ENCODE assay signal across 1 cellular context in genomic region chr2:237178396-237178795, GRCh38.
TF ChIP-seq lines count a peak whose summit lies in the region.

No MANE protein-coding gene starts in this region.

TF ChIP-seq in IMR-90, 13 proteins besides CTCF, POLR2A, EP300 and RAD21:
- no peak for TF ChIP-seq RFX5 (IDR thresholded peaks at IDR 0.05; ENCODE audit: low read depth, low read length)
- peak; percentile 65 for TF ChIP-seq USF2 (IDR thresholded peaks at IDR 0.05; ENCODE audit: low read depth, low read length)
- TF ChIP-seq ELK1 (IDR thresholded peaks at IDR 0.05; ENCODE audit: borderline replicate concordance, low read depth, low read length) = no peak
- peak; percentile 99 for TF ChIP-seq RCOR1 (IDR thresholded peaks at IDR 0.05; ENCODE audit: insufficient replicate concordance, low read length)
- TF ChIP-seq BHLHE40 (IDR thresholded peaks at IDR 0.05; ENCODE audit: low read depth, low read length) = peak; percentile 72
- no peak; the same call in 1 of the 2 replicates for TF ChIP-seq CEBPB (IDR thresholded peaks at IDR 0.05; ENCODE audit: low read depth, low read length)
- TF ChIP-seq MXI1 (IDR thresholded peaks at IDR 0.05; ENCODE audit: borderline replicate concordance, low read depth, low read length) = no peak
- peak; percentile 25; the same call in 1 of the 2 replicates for TF ChIP-seq SMC3 (IDR thresholded peaks at IDR 0.05; ENCODE audit: low read depth, low read length)
- peak; percentile 98 for TF ChIP-seq FOS (IDR thresholded peaks at IDR 0.05; ENCODE audit: low read depth, low read length)
- 0 out of 2 replicates have a peak, but pooled peaks have one; percentile 9 for TF ChIP-seq MAFK (IDR thresholded peaks at IDR 0.05; ENCODE audit: low read depth, low read length)
- TF ChIP-seq MAZ (IDR thresholded peaks at IDR 0.05; ENCODE audit: borderline replicate concordance, low read depth, low read length) = peak; percentile 47; the same call in 1 of the 2 replicates
